In genomic region chr3:172710709-172711456, GRCh38 we compare ENCODE assay signal across 8 cellular contexts. TPM values are rescaled to one million over a fixed set of nuclear protein-coding genes. Genes with fewer than 3 reads are reported as not detected.
DNase-seq lines count a peak whose midpoint lies in the region; ATAC-seq, FAIRE-seq and TF ChIP-seq lines count a peak whose summit lies in the region.

NCEH1 (minus strand) TSS chr3:172711067; CDS start chr3:172710984, 83 bp downstream.

- dilution Hi-C loops in keratinocyte (cut with MboI; ENCODE audit: extremely low pct_ligation_motif_present, low sequenced_read_pairs): no loop called here

- peaks cover 17% of the 10 kb centered on the region for H3K79me2 ChIP-seq in keratinocyte (ENCODE audit: control insufficient read depth, insufficient read depth, low read length)

- peaks cover 24% of the 10 kb centered on the region for H3K4me1 ChIP-seq in keratinocyte (ENCODE audit: control insufficient read depth, extremely low read depth, insufficient read depth, low read length)

- TF ChIP-seq CTCF in keratinocyte (optimal IDR thresholded peaks at IDR 0.05 in 1 of 3, IDR thresholded peaks at IDR 0.05 in 1 of 3, conservative IDR thresholded peaks at IDR 0.05 in 1 of 3; ENCODE audit: extremely low read depth in 1 of 3, insufficient read depth in 2 of 3, low read length in 3 of 3): peak; percentile 80 to 96 (median 91)

- H3K36me3 ChIP-seq in keratinocyte (ENCODE audit: control insufficient read depth in 2 of 2, extremely low read depth in 1 of 2, insufficient read depth in 2 of 2, low read length in 2 of 2): no peaks in the 10 kb centered on the region

- FAIRE-seq in keratinocyte (lab: Jason Lieb, UNC): peak; percentile 96

- no peaks in the 10 kb centered on the region for H4K20me1 ChIP-seq in keratinocyte (ENCODE audit: control insufficient read depth, extremely low read depth, insufficient read depth, low read length)

- ATAC-seq in GM19035 (IDR thresholded peaks at IDR 0.05; ENCODE audit: unreplicated experiment) (peak; percentile 100), HG03354 (IDR thresholded peaks at IDR 0.05; ENCODE audit: poor library complexity, severe bottlenecking, unreplicated experiment) (peak; percentile 99)

- H2AFZ ChIP-seq in keratinocyte (ENCODE audit: control insufficient read depth, low read length): peak within 1 kb of the TSS; percentile 98

- H3K9me1 ChIP-seq in keratinocyte (ENCODE audit: control insufficient read depth, extremely low read depth, insufficient read depth, low read length): no peaks in the 10 kb centered on the region

- peak within 1 kb of the TSS; percentile 66 to 88 (median 84) for H3K4me3 ChIP-seq in keratinocyte (ENCODE audit: control insufficient read depth in 2 of 3, extremely low read depth in 1 of 3, insufficient read depth in 2 of 3, low read depth in 1 of 3, low read length in 3 of 3)

- H3K9me3 ChIP-seq in keratinocyte (ENCODE audit: control insufficient read depth, low read depth, low read length): no peaks in the 10 kb centered on the region

- H3K9ac ChIP-seq in keratinocyte (ENCODE audit: control insufficient read depth, extremely low read depth, insufficient read depth, low read length): peak within 1 kb of the TSS; percentile 84

- peak within 1 kb of the TSS; percentile 85 for H3K27ac ChIP-seq in keratinocyte (ENCODE audit: control insufficient read depth, insufficient read depth, low read length)

- DNase-seq in AML-193 (lab: John Stamatoyannopoulos, UW): peak; percentile 100
- peak; percentile 73 to 89 for DNase-seq in NCI-H446 (lab: John Stamatoyannopoulos, UW)
- peak; percentile 63 for DNase-seq in activated CD4-positive, CD25-positive, alpha-beta regulatory T cell treated with anti-CD3 and anti-CD28 coated beads, Interleukin-2, amount 50 U/mL, for 72 hours
- DNase-seq in cerebellar nuclear complex (lab: John Stamatoyannopoulos, UW): peak; percentile 78 to 90
- DNase-seq in keratinocyte (ENCODE audit: low read depth, low spot score): peak; percentile 79
- peak; percentile 26 to 34 for DNase-seq in stimulated activated CD4-positive, alpha-beta T cell treated with anti-CD3 and anti-CD28 coated beads, Interleukin-15, amount 100 ng/mL, for 1 hour (ENCODE audit: low read depth in 1 of 2, low spot score in 1 of 2)

- H3K27me3 ChIP-seq in keratinocyte (ENCODE audit: control insufficient read depth, extremely low read depth, insufficient read depth, low read length): no peaks in the 10 kb centered on the region

- H3K4me2 ChIP-seq in keratinocyte (ENCODE audit: control insufficient read depth, extremely low read depth, insufficient read depth, low read depth, low read length): peak within 1 kb of the TSS; percentile 98

RNA-seq across cellular contexts. Expression of gene NCEH1, which starts in this region (rescaled TPM):
- 8.0 to 17.4 TPM (median 13.2 TPM) in 3 replicates for polyA plus RNA-seq in keratinocyte
- 0.16 TPM for polyA plus RNA-seq in keratinocyte (2011; ENCODE audit: low read depth)
- polyA plus RNA-seq in keratinocyte (2011; cell fraction: cytosol; rRNA removed): 3.1 and 6.2 TPM in 2 replicates
- 15.8 and 18.2 TPM in 2 replicates for polyA plus RNA-seq in keratinocyte (2011; cell fraction: nucleus; rRNA removed)
- polyA plus RNA-seq in keratinocyte (2012; ENCODE audit: low replicate concordance): 1.5 and 11.0 TPM in 2 replicates
- polyA minus RNA-seq in keratinocyte: 9.9 to 18.5 TPM (median 16.8 TPM) in 3 replicates
- polyA minus RNA-seq in keratinocyte (2011; cell fraction: cytosol; rRNA and poly(A)+ RNA removed): 8.1 TPM
- polyA minus RNA-seq in keratinocyte (2011; cell fraction: nucleus; rRNA and poly(A)+ RNA removed): 19.6 and 27.6 TPM in 2 replicates

Comparison
In these comparisons a context has a peak if more than half of its experiments do, and no peak if none do; other contexts are left out.
1. Peak in every context shown above with its lines: DNase-seq, ATAC-seq, H3K4me3 ChIP-seq and H3K27ac ChIP-seq.
2. DNase-seq: peak in every context shown above with its lines; median percentile 100 in AML-193; 84 in cerebellar nuclear complex; 81 in NCI-H446; 79 in keratinocyte; 63 in activated CD4-positive, CD25-positive, alpha-beta regulatory T cell treated with anti-CD3 and anti-CD28 coated beads, Interleukin-2, amount 50 U/mL, for 72 hours; 30 in stimulated activated CD4-positive, alpha-beta T cell treated with anti-CD3 and anti-CD28 coated beads, Interleukin-15, amount 100 ng/mL, for 1 hour.